Comparison of ENCODE assay signal across 21 cellular contexts in the genomic region with DNA sequence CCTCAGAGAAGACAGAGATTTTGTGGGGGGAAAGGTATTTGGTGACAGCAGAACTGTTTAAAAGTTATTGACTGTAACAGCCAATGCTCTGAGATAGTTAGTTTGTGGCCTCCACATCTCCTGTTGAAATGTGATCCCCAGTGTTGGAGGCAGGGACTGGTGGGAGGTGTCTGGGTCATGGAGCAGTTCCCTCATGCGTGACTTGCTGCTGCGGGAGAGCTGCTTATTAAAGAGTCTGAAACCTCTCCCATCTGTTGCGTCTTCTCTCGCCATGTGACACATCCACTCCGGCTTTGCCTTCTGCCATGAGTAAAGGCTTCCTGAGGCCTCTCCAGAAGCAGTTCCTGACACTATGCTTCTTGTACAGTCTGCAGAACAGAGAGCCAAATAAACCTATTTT.
A peak's percentile ranks its signal among the peaks of the same experiment; 100 is the strongest.
DNase-seq lines count a peak whose midpoint lies in the region; ATAC-seq, FAIRE-seq and TF ChIP-seq lines count a peak whose summit lies in the region.
"Had no signal": no experiment of that assay in that cellular context is flagged by ENCODE, and none has a peak within 500 bp of the region (broad histone marks: within the 10 kb centered on the region; RNA-seq: fewer than 3 reads in every experiment).

No MANE protein-coding gene starts in this region.

- no peak for TF ChIP-seq CTCF in HEK293 (tag by site-specific recombination; IDR thresholded peaks at IDR 0.05)

- no peaks in the 10 kb centered on the region for H3K36me3 ChIP-seq in HEK293 (ENCODE audit: control insufficient read depth in 2 of 2, insufficient read depth in 1 of 2, low read length in 2 of 2)
- H3K36me3 ChIP-seq: neutrophil, tibial artery had no signal

- no peak overlapping the region for H3K4me3 ChIP-seq in HEK293 (ENCODE audit: low read depth, low read length)
- H3K4me3 ChIP-seq: PC-9, tibial artery had no signal

- no peaks in the 10 kb centered on the region for H3K9me3 ChIP-seq in HEK293 (ENCODE audit: control insufficient read depth, insufficient read depth, low read depth, low read length)
- H3K9me3 ChIP-seq: neutrophil had no signal

- ATAC-seq in HG03097 (IDR thresholded peaks at IDR 0.05; ENCODE audit: low FRiP score, unreplicated experiment) (no peak), GM18858 (IDR thresholded peaks at IDR 0.05; ENCODE audit: unreplicated experiment) (no peak)
- ATAC-seq: activated T-cell treated with anti-CD3 and anti-CD28 coated beads, Interleukin-2, amount 50 U/mL, for 4 hours; stimulated activated naive B cell treated with anti-CD40 and anti-IgM and Interleukin-4, amounts not matched to agents 10 μg/mL and 1 μg/mL and 100 μg/mL, for 72 hours had no signal

- POLR2A ChIA-PET in HEK293 (lab: Yijun Ruan, JAX), result no interaction called here

- CTCF ChIA-PET in HEK293 (lab: Yijun Ruan, JAX), result interaction anchor here (0.6 to 0.9 kb wide), 3 partner anchors 232 to 422 kb away, joined by 3 read pairs; no protein-coding TSS in a partner anchor

- DNase-seq in AG20443 (ENCODE audit: low spot score), result peak; percentile 62
- peak; percentile 37 for DNase-seq in RCC 7860 (ENCODE audit: low spot score)
- peak; percentile 80 for DNase-seq in kidney tubule cell (ENCODE audit: low spot score)
- DNase-seq in pons (ENCODE audit: low spot score), result no peak
- DNase-seq in stimulated activated CD4-positive, alpha-beta T cell treated with anti-CD3 and anti-CD28 coated beads, Interleukin-4, amount 100 ng/mL, for 4 hours, result no peak
- DNase-seq: activated B cell treated with CpG ODN at 0.5 μM for 24 hours; activated CD4-positive, alpha-beta memory T cell treated with anti-CD3 and anti-CD28 coated beads for 36 hours; activated naive CD4-positive, alpha-beta T cell treated with anti-CD3 and anti-CD28 coated beads, Interleukin-2, amount 50 U/mL, for 16 hours; activated T-cell treated with anti-CD3 and anti-CD28 coated beads, Interleukin-2, amount 50 U/mL, for 4 hours; aorta; EL; HCEC 1CT; NCI-H1105; NCI-H774; PC-9; stimulated activated naive B cell treated with anti-CD40 and anti-IgM and Interleukin-4, amounts not matched to agents 10 μg/mL and 1 μg/mL and 100 μg/mL, for 72 hours; tibial artery had no signal

- peaks cover 16% of the 10 kb centered on the region for H3K4me1 ChIP-seq in HEK293 (ENCODE audit: control insufficient read depth, insufficient read depth, low read length)
- H3K4me1 ChIP-seq: tibial artery had no signal

- peak; percentile 81 for FAIRE-seq in RCC 7860 (lab: Jason Lieb, UNC)

- H3K27ac ChIP-seq in HEK293 (ENCODE audit: extremely low read depth, low read depth, low read length), result no peak overlapping the region
- H3K27ac ChIP-seq: neutrophil, PC-9, tibial artery had no signal

TF ChIP-seq in HEK293, 187 proteins besides CTCF, POLR2A, EP300 and RAD21:
- TF ChIP-seq SCRT2 (tag by site-specific recombination; IDR thresholded peaks at IDR 0.05) (peak; percentile 59; the same call in 1 of the 2 replicates), WT1 (tag by site-specific recombination; IDR thresholded peaks at IDR 0.05) (peak; percentile 78), MZF1 (tag by site-specific recombination; IDR thresholded peaks at IDR 0.05; ENCODE audit: borderline replicate concordance) (peak; percentile 84), ZNF585B (tag by site-specific recombination; IDR thresholded peaks at IDR 0.05) (no peak), GLIS1 (tag by site-specific recombination; IDR thresholded peaks at IDR 0.05) (peak; percentile 34)
- TF ChIP-seq, protein P1, sequence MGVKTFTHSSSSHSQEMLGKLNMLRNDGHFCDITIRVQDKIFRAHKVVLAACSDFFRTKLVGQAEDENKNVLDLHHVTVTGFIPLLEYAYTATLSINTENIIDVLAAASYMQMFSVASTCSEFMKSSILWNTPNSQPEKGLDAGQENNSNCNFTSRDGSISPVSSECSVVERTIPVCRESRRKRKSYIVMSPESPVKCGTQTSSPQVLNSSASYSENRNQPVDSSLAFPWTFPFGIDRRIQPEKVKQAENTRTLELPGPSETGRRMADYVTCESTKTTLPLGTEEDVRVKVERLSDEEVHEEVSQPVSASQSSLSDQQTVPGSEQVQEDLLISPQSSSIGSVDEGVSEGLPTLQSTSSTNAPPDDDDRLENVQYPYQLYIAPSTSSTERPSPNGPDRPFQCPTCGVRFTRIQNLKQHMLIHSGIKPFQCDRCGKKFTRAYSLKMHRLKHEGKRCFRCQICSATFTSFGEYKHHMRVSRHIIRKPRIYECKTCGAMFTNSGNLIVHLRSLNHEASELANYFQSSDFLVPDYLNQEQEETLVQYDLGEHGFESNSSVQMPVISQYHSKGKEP (tag by site-specific recombination; IDR thresholded peaks at IDR 0.05), result peak; percentile 100
- TF ChIP-seq, protein P2, sequence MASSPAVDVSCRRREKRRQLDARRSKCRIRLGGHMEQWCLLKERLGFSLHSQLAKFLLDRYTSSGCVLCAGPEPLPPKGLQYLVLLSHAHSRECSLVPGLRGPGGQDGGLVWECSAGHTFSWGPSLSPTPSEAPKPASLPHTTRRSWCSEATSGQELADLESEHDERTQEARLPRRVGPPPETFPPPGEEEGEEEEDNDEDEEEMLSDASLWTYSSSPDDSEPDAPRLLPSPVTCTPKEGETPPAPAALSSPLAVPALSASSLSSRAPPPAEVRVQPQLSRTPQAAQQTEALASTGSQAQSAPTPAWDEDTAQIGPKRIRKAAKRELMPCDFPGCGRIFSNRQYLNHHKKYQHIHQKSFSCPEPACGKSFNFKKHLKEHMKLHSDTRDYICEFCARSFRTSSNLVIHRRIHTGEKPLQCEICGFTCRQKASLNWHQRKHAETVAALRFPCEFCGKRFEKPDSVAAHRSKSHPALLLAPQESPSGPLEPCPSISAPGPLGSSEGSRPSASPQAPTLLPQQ (tag by site-specific recombination; IDR thresholded peaks at IDR 0.05), result no peak

Comparison
In these comparisons a context has a peak if more than half of its experiments do, and no peak if none do; other contexts are left out.
1. DNase-seq: peak in AG20443 (single experiment), RCC 7860 (single experiment) and kidney tubule cell (single experiment); none in pons (single experiment) and stimulated activated CD4-positive, alpha-beta T cell treated with anti-CD3 and anti-CD28 coated beads, Interleukin-4, amount 100 ng/mL, for 4 hours (0 of 2).